8 cellular contexts compared by ENCODE assay signal in the genomic region with DNA sequence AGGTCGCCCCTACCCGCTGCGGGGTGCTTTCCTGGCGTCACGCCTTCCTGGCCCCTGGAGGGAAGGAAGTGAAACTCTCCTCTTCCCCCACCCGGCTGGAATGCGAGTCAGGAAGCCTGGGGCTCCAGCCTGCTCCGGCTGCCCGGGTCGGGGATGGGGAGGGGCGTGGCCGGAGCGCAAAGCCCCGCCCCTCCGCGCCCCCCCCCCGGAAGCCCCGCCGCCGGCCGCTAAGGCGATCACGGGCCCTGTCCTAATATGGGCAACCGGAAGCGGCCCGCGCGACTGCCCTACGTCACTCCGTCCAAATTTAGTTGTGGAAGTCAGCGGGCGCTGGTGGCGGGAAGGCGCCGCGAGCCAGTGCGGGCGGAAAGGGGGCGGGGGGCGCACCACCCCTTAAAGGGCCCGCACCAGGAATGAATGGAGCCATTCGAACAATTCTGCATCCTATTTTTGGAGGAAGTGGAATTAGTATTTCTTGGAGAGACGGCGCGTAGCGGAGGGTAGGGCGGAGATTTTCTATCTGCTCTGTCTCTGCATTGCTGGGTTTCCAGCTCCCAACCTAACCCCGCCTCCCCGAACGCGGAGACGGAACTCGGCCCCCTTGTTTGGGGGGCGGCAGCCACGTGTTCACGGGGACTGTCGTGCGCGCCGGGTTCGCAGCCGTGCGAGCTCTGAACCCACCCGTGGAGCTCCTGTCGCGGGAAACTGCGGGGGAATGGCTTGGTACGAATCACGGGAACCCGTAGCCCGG. TPM values are rescaled to one million over a fixed set of nuclear protein-coding genes. Genes with fewer than 3 reads are reported as not detected.
DNase-seq lines count a peak whose midpoint lies in the region; ATAC-seq and TF ChIP-seq lines count a peak whose summit lies in the region.

No MANE protein-coding gene starts in this region.

- H3K9me3 Mint-ChIP-seq in T-helper 2 cell treated with Interferon-gamma antibody and Interleukin-4, amounts not matched to agents 5 μg/mL and 100 μg/mL, for 36 hours, result no peaks in the 10 kb centered on the region

- intact Hi-C loops in left ventricle myocardium superior (cut with micrococcal nuclease) (no loop called here), psoas muscle (cut with DNase I) (loop anchor here (5.0 kb wide), 2 partner anchors 691 to 1411 kb away; no protein-coding TSS in a partner anchor)

- H3K27me3 ChIP-seq in psoas muscle (ENCODE audit: insufficient read depth in 3 of 3, low read length in 2 of 3), result no peaks in the 10 kb centered on the region

- H3K9me3 ChIP-seq in psoas muscle, result no peaks in the 10 kb centered on the region

- ATAC-seq in HG02870 (IDR thresholded peaks at IDR 0.05; ENCODE audit: unreplicated experiment), result peak; percentile 40
- ATAC-seq in left ventricle myocardium superior, result peak; percentile 71
- peak; percentile 72 to 77 (median 74) for ATAC-seq in psoas muscle

- peaks cover 6% of the 10 kb centered on the region for H3K27me3 Mint-ChIP-seq in T-helper 2 cell treated with Interferon-gamma antibody and Interleukin-4, amounts not matched to agents 5 μg/mL and 100 μg/mL, for 36 hours (ENCODE audit: low read depth)

- DNase-seq in GM12865 (ENCODE audit: low read depth) (peak; percentile 98), NCI-H1930 (lab: John Stamatoyannopoulos, UW) (peak; percentile 87 to 93), left ventricle myocardium superior (peak; percentile 98), psoas muscle (peak; percentile 98 to 99), ureter (ENCODE audit: low spot score) (peak; percentile 98)
- peak; percentile 96 for DNase-seq in T-helper 2 cell treated with Interferon-gamma antibody and Interleukin-4, amounts not matched to agents 5 μg/mL and 100 μg/mL, for 36 hours (ENCODE audit: low spot score)

- 0 to 1% (median 1%) methylated on average over 57 to 71 of the region's 71 CpGs for WGBS in psoas muscle, 3 donors

- peaks cover 27% of the 10 kb centered on the region for H3K4me1 Mint-ChIP-seq in T-helper 2 cell treated with Interferon-gamma antibody and Interleukin-4, amounts not matched to agents 5 μg/mL and 100 μg/mL, for 36 hours (ENCODE audit: low read depth)

- TF ChIP-seq CTCF in GM12865 (IDR thresholded peaks at IDR 0.05; ENCODE audit: insufficient read depth, low read depth, low read length, missing control alignments), result no peak
- no peak for TF ChIP-seq CTCF in psoas muscle (IDR thresholded peaks at IDR 0.05)

- peak overlapping the region; percentile 99 for H3K27ac Mint-ChIP-seq in T-helper 2 cell treated with Interferon-gamma antibody and Interleukin-4, amounts not matched to agents 5 μg/mL and 100 μg/mL, for 36 hours

- H3K36me3 Mint-ChIP-seq in T-helper 2 cell treated with Interferon-gamma antibody and Interleukin-4, amounts not matched to agents 5 μg/mL and 100 μg/mL, for 36 hours (ENCODE audit: low read depth), result peaks cover 33% of the 10 kb centered on the region

- H3K36me3 ChIP-seq in psoas muscle (ENCODE audit: insufficient read depth in 1 of 2, low read depth in 1 of 2), result peaks cover 0 to 3% of the 10 kb centered on the region in 2 donors

- peak overlapping the region; percentile 95 for H3K4me3 ChIP-seq in GM12865 (ENCODE audit: low read depth, low read length)
- H3K4me3 ChIP-seq in psoas muscle, result peak overlapping the region; percentile 93

- H3K4me3 Mint-ChIP-seq in T-helper 2 cell treated with Interferon-gamma antibody and Interleukin-4, amounts not matched to agents 5 μg/mL and 100 μg/mL, for 36 hours, result peak overlapping the region; percentile 92

- H3K4me1 ChIP-seq in psoas muscle, result peaks cover 22% of the 10 kb centered on the region

- H3K27ac ChIP-seq in angular gyrus (ENCODE audit: low read depth, low read length) (peak overlapping the region; percentile 92), psoas muscle (peak overlapping the region; percentile 96)

RNA-seq across cellular contexts. Expression of gene IER2, which starts 1.6 kb away (rescaled TPM):
- total RNA-seq in left ventricle myocardium superior (19.8 TPM), psoas muscle (10 to 100 TPM; 16.8 to 31.2 (median 29.9) TPM), ureter (94.0 TPM)
- polyA plus RNA-seq in psoas muscle, result 10 to 100 TPM; 12.9 to 62.7 (median 18.2) TPM

RNA-seq across cellular contexts. Expression of gene STX10, which starts 1.6 kb away (rescaled TPM):
- total RNA-seq in left ventricle myocardium superior (46.4 TPM), psoas muscle (10 to 100 TPM; 18.5 to 20.4 (median 19.3) TPM), ureter (37.3 TPM)
- 10 to 100 TPM; 34.5 to 63.3 (median 43.6) TPM for polyA plus RNA-seq in psoas muscle

RNA-seq across cellular contexts. Expression of gene NACC1, which starts 33.7 kb away (rescaled TPM):
- 50.0 TPM for total RNA-seq in left ventricle myocardium superior
- total RNA-seq in psoas muscle, result 10 to 100 TPM; 32.1 to 48.9 (median 37.9) TPM
- 10 to 100 TPM; 11.9 to 63.4 (median 45.8) TPM for polyA plus RNA-seq in psoas muscle
- 57.0 TPM for total RNA-seq in ureter

RNA-seq across cellular contexts. Expression of gene TRMT1, which starts 35.2 kb away (rescaled TPM):
- 22.4 TPM for total RNA-seq in left ventricle myocardium superior
- total RNA-seq in psoas muscle, result 10 to 100 TPM; 31.6 to 45.3 (median 35.1) TPM
- 10 to 100 TPM; 42.3 to 87.1 (median 45.4) TPM for polyA plus RNA-seq in psoas muscle
- 54.6 TPM for total RNA-seq in ureter

RNA-seq across cellular contexts. Expression of gene LYL1, which starts 49.1 kb away (rescaled TPM):
- total RNA-seq in left ventricle myocardium superior (8.8 TPM), psoas muscle (1 to 10 TPM; 2.1 to 4.6 (median 3.2) TPM), ureter (3.0 TPM)
- polyA plus RNA-seq in psoas muscle, result 1 to 10 TPM; 1.1 to 3.4 (median 1.1) TPM

Comparison
In these comparisons a context has a peak if more than half of its experiments do, and no peak if none do; other contexts are left out.
1. Peak in every context shown above with its lines: DNase-seq, ATAC-seq, H3K4me3 ChIP-seq and H3K27ac ChIP-seq.